In the genomic region with DNA sequence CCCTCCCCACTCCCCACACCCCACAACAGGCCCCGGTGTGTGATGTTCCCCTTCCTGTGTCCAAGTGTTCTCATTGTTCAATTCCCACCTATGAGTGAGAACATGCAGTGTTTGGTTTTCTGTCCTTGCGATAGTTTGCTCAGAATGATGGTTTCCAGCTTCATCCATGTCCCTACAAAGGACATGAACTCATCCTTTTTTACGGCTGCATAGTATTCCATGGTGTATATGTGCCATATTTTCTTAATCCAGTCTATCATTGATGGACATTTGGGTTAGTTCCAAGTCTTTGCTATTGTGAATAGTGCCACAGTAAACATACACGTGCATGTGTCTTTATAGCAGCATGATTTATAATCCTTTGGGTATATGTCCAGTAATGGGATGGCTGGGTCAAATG, we compare ENCODE assay signal across 3 cellular contexts. TPM values are rescaled to one million over a fixed set of nuclear protein-coding genes. Genes with fewer than 3 reads are reported as not detected.
A peak's percentile ranks its signal among the peaks of the same experiment; 100 is the strongest.
DNase-seq lines count a peak whose midpoint lies in the region; ATAC-seq, FAIRE-seq and TF ChIP-seq lines count a peak whose summit lies in the region.
"Not testable (repeated sequence)": the region's sequence is repeated elsewhere in the genome, so short reads cannot be mapped to it uniquely, and the experiment has no call there.

No MANE protein-coding gene starts in this region.

- not testable (repeated sequence) for H3K4me3 ChIP-seq in HEK293 (ENCODE audit: low read depth, low read length); K562

- not testable (repeated sequence) for H3K4me3 Mint-ChIP-seq in activated CD4-positive, alpha-beta T cell treated with anti-CD3 and anti-CD28 coated beads, Interleukin-2, amount 10 ng/mL, durations not matched to agents 24 days and 14 days

- not testable (repeated sequence) for ATAC-seq in K562

- not testable (repeated sequence) for TF ChIP-seq EP300 in K562 (IDR thresholded peaks at IDR 0.05; ENCODE audit: low read length)

- H3K79me2 ChIP-seq in K562 (ENCODE audit: control insufficient read depth, insufficient read depth, low read length): peaks cover 17% of the 10 kb centered on the region

- not testable (repeated sequence) for H2AFZ ChIP-seq in K562 (ENCODE audit: low read depth, low read length)

- intact Hi-C loops in activated CD4-positive, alpha-beta T cell treated with anti-CD3 and anti-CD28 coated beads, Interleukin-2, amount 10 ng/mL, durations not matched to agents 24 days and 14 days (cut with micrococcal nuclease); K562 (cut with micrococcal nuclease): not testable (repeated sequence)

- DNase-seq in activated CD4-positive, alpha-beta T cell treated with anti-CD3 and anti-CD28 coated beads, Interleukin-2, amount 10 ng/mL, durations not matched to agents 24 days and 14 days: peak; percentile 25
- DNase-seq in K562 (ENCODE audit: extremely low read depth in 1 of 4, low spot score in 3 of 4): not testable (repeated sequence)

- not testable (repeated sequence) for H3K27ac ChIP-seq in HEK293 (ENCODE audit: extremely low read depth, low read depth, low read length); K562 (ENCODE audit: extremely low read depth, low read depth, low read length)

- FAIRE-seq in K562 (lab: Jason Lieb, UNC): not testable (repeated sequence)

- not testable (repeated sequence) for TF ChIP-seq CTCF in HEK293 (tag by site-specific recombination; IDR thresholded peaks at IDR 0.05); K562 (IDR thresholded peaks at IDR 0.05 in 2 of 3, conservative IDR thresholded peaks at IDR 0.05 in 1 of 3; ENCODE audit: insufficient read depth in 2 of 3, low read depth in 1 of 3, low read length in 3 of 3)

- H3K36me3 ChIP-seq in HEK293 (ENCODE audit: control insufficient read depth in 2 of 2, insufficient read depth in 1 of 2, low read length in 2 of 2): not testable (repeated sequence)
- H3K36me3 ChIP-seq in K562 (ENCODE audit: control insufficient read depth, insufficient read depth, low read length): peaks cover 14% of the 10 kb centered on the region

- TF ChIP-seq POLR2A in K562 (conservative IDR thresholded peaks at IDR 0.05): not testable (repeated sequence)

- POLR2A ChIA-PET in HEK293 (lab: Yijun Ruan, JAX); K562 (lab: Yijun Ruan, JAX): not testable (repeated sequence)

- H3K9me3 Mint-ChIP-seq in activated CD4-positive, alpha-beta T cell treated with anti-CD3 and anti-CD28 coated beads, Interleukin-2, amount 10 ng/mL, durations not matched to agents 24 days and 14 days: not testable (repeated sequence)

- not testable (repeated sequence) for H3K27me3 Mint-ChIP-seq in activated CD4-positive, alpha-beta T cell treated with anti-CD3 and anti-CD28 coated beads, Interleukin-2, amount 10 ng/mL, durations not matched to agents 24 days and 14 days

- not testable (repeated sequence) for H4K20me1 ChIP-seq in K562 (replicated peaks; ENCODE audit: control insufficient read depth, insufficient read depth, low read length)

- WGBS in K562 (ENCODE audit: insufficient coverage, low coverage, missing lambda C conversion rate): no CpG with 5 or more reads among the region's 4 CpGs

- peaks cover 23% of the 10 kb centered on the region for H3K4me1 Mint-ChIP-seq in activated CD4-positive, alpha-beta T cell treated with anti-CD3 and anti-CD28 coated beads, Interleukin-2, amount 10 ng/mL, durations not matched to agents 24 days and 14 days

- H3K4me2 ChIP-seq in K562 (ENCODE audit: insufficient read depth, low read length): not testable (repeated sequence)

- not testable (repeated sequence) for H3K9me3 ChIP-seq in HEK293 (ENCODE audit: control insufficient read depth, insufficient read depth, low read depth, low read length); K562 (replicated peaks; ENCODE audit: control insufficient read depth, insufficient read depth, low read depth, low read length)

- H3K4me1 ChIP-seq in HEK293 (ENCODE audit: control insufficient read depth, insufficient read depth, low read length); K562 (replicated peaks in 1 of 2; ENCODE audit: control insufficient read depth in 2 of 2, insufficient read depth in 2 of 2, low read length in 2 of 2): not testable (repeated sequence)

- in situ Hi-C loops in K562 (cut with MboI): not testable (repeated sequence)

- not testable (repeated sequence) for H3K9me1 ChIP-seq in K562 (ENCODE audit: control insufficient read depth, insufficient read depth, low read length)

- CTCF ChIA-PET in HEK293 (lab: Yijun Ruan, JAX); K562 (lab: Yijun Ruan, JAX; ENCODE audit: low intra/inter-chr PET ratio): not testable (repeated sequence)

- not testable (repeated sequence) for H3K27ac Mint-ChIP-seq in activated CD4-positive, alpha-beta T cell treated with anti-CD3 and anti-CD28 coated beads, Interleukin-2, amount 10 ng/mL, durations not matched to agents 24 days and 14 days

- H3K27me3 ChIP-seq in K562 (ENCODE audit: control insufficient read depth in 2 of 2, insufficient read depth in 2 of 2, low read length in 2 of 2): not testable (repeated sequence)

- TF ChIP-seq RAD21 in K562 (CRISPR knock-in tag; conservative IDR thresholded peaks at IDR 0.05 in 1 of 2, IDR thresholded peaks at IDR 0.05 in 1 of 2): not testable (repeated sequence)

- not testable (repeated sequence) for H3K9ac ChIP-seq in K562 (ENCODE audit: insufficient read depth in 1 of 2, low read depth in 2 of 2, low read length in 2 of 2)

- not testable (repeated sequence) for BruUV-seq in K562 (replicated peaks; lab: Mats Ljungman, UMichigan)

- H3K36me3 Mint-ChIP-seq in activated CD4-positive, alpha-beta T cell treated with anti-CD3 and anti-CD28 coated beads, Interleukin-2, amount 10 ng/mL, durations not matched to agents 24 days and 14 days (ENCODE audit: low read depth): peaks cover 57% of the 10 kb centered on the region

TF ChIP-seq in HEK293, 187 proteins besides CTCF, POLR2A, EP300 and RAD21:
- TF ChIP-seq ZNF146 (tag by site-specific recombination; IDR thresholded peaks at IDR 0.05) (peak; percentile 91), ZNF202 (tag by site-specific recombination; IDR thresholded peaks at IDR 0.05; ENCODE audit: borderline replicate concordance) (0 out of 2 replicates have a peak, but pooled peaks have one; percentile 6)
- TF ChIP-seq, protein P1, sequence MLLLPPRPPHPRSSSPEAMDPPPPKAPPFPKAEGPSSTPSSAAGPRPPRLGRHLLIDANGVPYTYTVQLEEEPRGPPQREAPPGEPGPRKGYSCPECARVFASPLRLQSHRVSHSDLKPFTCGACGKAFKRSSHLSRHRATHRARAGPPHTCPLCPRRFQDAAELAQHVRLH (tag by site-specific recombination; IDR thresholded peaks at IDR 0.05): 0 out of 2 replicates have a peak, but pooled peaks have one; percentile 21
TF ChIP-seq in HEK293: peak in this region for 3; not testable (repeated sequence) for 184.

TF ChIP-seq in K562, 482 proteins besides CTCF, POLR2A, EP300 and RAD21:
- TF ChIP-seq BCOR (IDR thresholded peaks at IDR 0.05): 0 out of 2 replicates have a peak, but pooled peaks have one; percentile 14

RNA-seq across cellular contexts. Expression of a gene that starts 6.7 kb away (rescaled TPM):
- 54.0 and 62.4 TPM in 2 replicates for total RNA-seq in activated CD4-positive, alpha-beta T cell treated with anti-CD3 and anti-CD28 coated beads, Interleukin-2, amount 10 ng/mL, durations not matched to agents 24 days and 14 days
- 35.6 and 59.4 TPM in 2 replicates for total RNA-seq in K562 (2011; cell fraction: chromatin; rRNA removed; ENCODE audit: low replicate concordance)
- 24.7 and 28.0 TPM in 2 replicates for total RNA-seq in K562 (2011; cell fraction: nucleolus; rRNA removed)
- total RNA-seq in K562 (2011; cell fraction: nucleoplasm; rRNA removed): 38.5 and 43.4 TPM in 2 replicates
- total RNA-seq in K562 (2014; rRNA removed) (33.2 and 41.6 TPM in 2 replicates), K562 (2014; rRNA removed; fragmentation: Illumina TruSeq; extraction: Trizol) (56.9 and 62.7 TPM in 2 replicates), K562 (2015; rRNA removed; fragmentation: Illumina TruSeq; extraction: Trizol) (50.6 and 58.5 TPM in 2 replicates), K562 (2021) (44.5 and 50.3 TPM in 2 replicates)
- polyA plus RNA-seq in K562 (2011; rRNA removed) (151 and 179 TPM in 2 replicates), K562 (2014; fragmentation: Illumina TruSeq; extraction: Trizol) (54.2 and 55.5 TPM in 2 replicates), K562 (2014; fragmentation: Nextera tagmentation; extraction: Ambion mirVana) (100 to 1,000 TPM; 183 to 196 TPM), K562 (2014; rRNA removed) (55.0 and 66.1 TPM in 2 replicates)
- polyA plus RNA-seq in K562 (2011; cell fraction: cytosol; rRNA removed): 66.9 and 70.7 TPM in 2 replicates
- 126 and 221 TPM in 2 replicates for polyA plus RNA-seq in K562 (2011; cell fraction: nucleus; rRNA removed)
- polyA plus RNA-seq in K562 (2012): 55.3 and 62.5 TPM in 2 replicates
- 58.4 and 60.5 TPM in 2 replicates for polyA minus RNA-seq in K562 (2011; rRNA and poly(A)+ RNA removed)
- 18.7 and 21.0 TPM in 2 replicates for polyA minus RNA-seq in K562 (2011; cell fraction: cytosol; rRNA and poly(A)+ RNA removed)
- polyA minus RNA-seq in K562 (2011; cell fraction: nucleus; rRNA and poly(A)+ RNA removed): 15.2 and 25.2 TPM in 2 replicates
